ENCODE assay signal across 8 cellular contexts in the genomic region with DNA sequence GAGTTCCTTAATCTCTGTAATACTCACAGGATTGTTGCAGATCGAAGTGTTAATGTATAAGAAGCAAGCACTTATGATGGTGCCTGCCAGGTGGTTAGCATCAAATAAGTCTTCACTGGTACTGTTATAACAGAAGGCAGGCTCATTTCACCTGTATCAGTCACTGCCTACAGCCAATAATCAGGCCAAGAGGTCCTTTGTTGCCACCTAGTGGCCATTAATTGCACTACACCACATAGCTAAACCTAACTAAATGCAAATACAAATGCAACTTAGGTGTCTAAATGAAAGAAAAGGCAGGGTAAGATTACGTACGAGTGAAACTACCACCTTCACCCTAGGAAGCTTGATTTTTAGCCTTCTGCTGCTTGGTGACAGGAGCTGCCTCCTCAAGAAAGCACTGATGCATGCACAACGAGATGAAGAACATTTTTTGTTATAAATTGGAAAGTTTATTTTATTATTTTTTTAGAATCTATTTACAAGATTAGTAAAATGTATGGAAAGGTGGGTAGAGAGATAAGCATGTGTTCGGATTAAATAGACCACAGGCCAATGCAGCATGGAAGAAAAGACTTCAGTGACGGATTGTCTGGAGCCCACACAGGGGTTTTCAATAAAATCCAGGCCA.
DNase-seq lines count a peak whose midpoint lies in the region; FAIRE-seq and TF ChIP-seq lines count a peak whose summit lies in the region.

No MANE protein-coding gene starts in this region.

- H3K4me1 Mint-ChIP-seq in activated T-cell treated with anti-CD3 and anti-CD28 coated beads, Interleukin-2, amount 50 U/mL, for 24 hours (ENCODE audit: low read depth), result no peaks in the 10 kb centered on the region
- H3K4me1 Mint-ChIP-seq in H9, result peaks cover 28 to 29% of the 10 kb centered on the region in 2 experiments

- peaks cover 4% of the 10 kb centered on the region for H3K27me3 Mint-ChIP-seq in activated T-cell treated with anti-CD3 and anti-CD28 coated beads, Interleukin-2, amount 50 U/mL, for 24 hours
- H3K27me3 Mint-ChIP-seq in H9 (ENCODE audit: low read depth), result no peaks in the 10 kb centered on the region

- H3K14ac ChIP-seq in H9 (ENCODE audit: insufficient read depth, low read length), result no peak overlapping the region

- H2BK12ac ChIP-seq in H9 (ENCODE audit: insufficient read length, low read depth, low read length), result no peak overlapping the region

- H3K23me2 ChIP-seq in H9 (ENCODE audit: insufficient read length, low read depth, low read length, poor library complexity, severe bottlenecking), result no peaks in the 10 kb centered on the region

- no peaks in the 10 kb centered on the region for H3K79me2 ChIP-seq in H9 (ENCODE audit: insufficient read depth, low read length)

- H3K27me3 ChIP-seq in H9 (ENCODE audit: insufficient read depth, low read length) (no peaks in the 10 kb centered on the region), spleen (replicated peaks in 1 of 7) (peaks cover 0 to 3% (median 0%) of the 10 kb centered on the region in 7 donors)

- H4K91ac ChIP-seq in H9 (ENCODE audit: insufficient read length, low read depth, low read length), result no peak overlapping the region

- H2AFZ ChIP-seq in H9 (ENCODE audit: low read length), result no peak overlapping the region

- no peak overlapping the region for H4K5ac ChIP-seq in H9 (ENCODE audit: insufficient read length, low read depth, low read length)

- H4K20me1 ChIP-seq in H9 (ENCODE audit: control insufficient read depth, insufficient read depth, insufficient read length), result no peaks in the 10 kb centered on the region

- H3K36me3 ChIP-seq in spleen, result no peaks in the 10 kb centered on the region

- FAIRE-seq in RCC 7860 (lab: Jason Lieb, UNC), result peak; percentile 76

- no peaks in the 10 kb centered on the region for H3K9me3 Mint-ChIP-seq in activated T-cell treated with anti-CD3 and anti-CD28 coated beads, Interleukin-2, amount 50 U/mL, for 24 hours
- H3K9me3 Mint-ChIP-seq in H9, result no peaks in the 10 kb centered on the region

- H3K9ac ChIP-seq in H9 (ENCODE audit: extremely low read depth, insufficient read length, low read length), result no peak overlapping the region

- no peak overlapping the region for H3K27ac Mint-ChIP-seq in activated T-cell treated with anti-CD3 and anti-CD28 coated beads, Interleukin-2, amount 50 U/mL, for 24 hours
- H3K27ac Mint-ChIP-seq in H9, result no peak overlapping the region

- no peak overlapping the region for H3K4me3 Mint-ChIP-seq in activated T-cell treated with anti-CD3 and anti-CD28 coated beads, Interleukin-2, amount 50 U/mL, for 24 hours
- no peak overlapping the region; a peak in 1 of 5 replicates for H3K4me3 Mint-ChIP-seq in H9

- H3K56ac ChIP-seq in H9 (ENCODE audit: insufficient read length, low read depth, low read length), result no peak overlapping the region

- TF ChIP-seq POLR2A in spleen (IDR thresholded peaks at IDR 0.05), result no peak

- H3K18ac ChIP-seq in H9 (ENCODE audit: insufficient read length, low read depth, low read length), result no peak overlapping the region

- no peak overlapping the region for H4K8ac ChIP-seq in H9 (replicated peaks; ENCODE audit: insufficient read length, low read depth, low read length)

- H2BK15ac ChIP-seq in H9 (ENCODE audit: low read depth, low read length), result no peak overlapping the region

- intact Hi-C loops in spleen (cut with DNase I; ENCODE audit: low total_unique reads), result no loop called here

- DNase-seq in activated T-cell treated with anti-CD3 and anti-CD28 coated beads for 24 hours (ENCODE audit: low read depth) (peak; percentile 12), H9 (peak; percentile 57), M059J (ENCODE audit: low read depth) (peak; percentile 65), RCC 7860 (ENCODE audit: low spot score) (peak; percentile 57), anterior cingulate cortex (lab: John Stamatoyannopoulos, UW) (peak in 33 of 58 donors; percentile 0 to 68 (median 7)), iPS DF 19.7 (ENCODE audit: low read depth, low spot score) (peak; percentile 57), spleen (no peak)
- DNase-seq in activated T-cell treated with anti-CD3 and anti-CD28 coated beads, Interleukin-2, amount 50 U/mL, for 24 hours, result no peak

- H3K4me3 ChIP-seq in spleen, result no peak overlapping the region

- TF ChIP-seq CTCF in H9 (conservative IDR thresholded peaks at IDR 0.05) (peak; percentile 94), spleen (IDR thresholded peaks at IDR 0.05 in 8 of 11, conservative IDR thresholded peaks at IDR 0.05 in 3 of 11) (peak; percentile 42 to 88 (median 83))

- no peak overlapping the region for H2BK120ac ChIP-seq in H9 (ENCODE audit: low read depth, low read length, poor library complexity, severe bottlenecking)

- H2BK5ac ChIP-seq in H9 (ENCODE audit: insufficient read length, low read length), result no peak overlapping the region

- no peak overlapping the region for H2BK20ac ChIP-seq in H9 (ENCODE audit: low read depth, low read length, poor library complexity, severe bottlenecking)

- no peak overlapping the region for H2AK5ac ChIP-seq in H9 (ENCODE audit: insufficient read length, low read length)

- no peak overlapping the region for H3K23ac ChIP-seq in H9 (ENCODE audit: insufficient read length, low read depth, low read length)

- no peaks in the 10 kb centered on the region for H3K36me3 Mint-ChIP-seq in activated T-cell treated with anti-CD3 and anti-CD28 coated beads, Interleukin-2, amount 50 U/mL, for 24 hours (ENCODE audit: low read depth)
- H3K36me3 Mint-ChIP-seq in H9 (ENCODE audit: insufficient read depth in 1 of 3, low read depth in 3 of 3), result no peaks in the 10 kb centered on the region

- no peak overlapping the region for H3K27ac ChIP-seq in H9 (ENCODE audit: insufficient read length, low read depth, low read length)
- no peak overlapping the region for H3K27ac ChIP-seq in spleen

- H3K9me3 ChIP-seq in H9 (ENCODE audit: control insufficient read depth, low read depth, low read length), result no peaks in the 10 kb centered on the region
- no peaks in the 10 kb centered on the region for H3K9me3 ChIP-seq in spleen

- no peak overlapping the region for H3K4ac ChIP-seq in H9 (ENCODE audit: low read depth, low read length)

- no CpG with 5 or more reads among the region's 6 CpGs for WGBS in H9 (ENCODE audit: extremely low coverage, insufficient read length, low lambda C conversion rate)
- WGBS in spleen, 5 donors, result 27 to 35% (median 29%) methylated on average over 6 of the region's 6 CpGs

- H3K4me1 ChIP-seq in H9 (ENCODE audit: insufficient read depth, low read length) (peaks cover 9% of the 10 kb centered on the region; the same call in 1 of the 2 replicates), spleen (peaks cover 0 to 5% (median 0%) of the 10 kb centered on the region in 6 donors)

- no peak overlapping the region for H3T11ph ChIP-seq in H9 (ENCODE audit: low read length)

- H3K4me2 ChIP-seq in H9 (ENCODE audit: insufficient read depth, insufficient read length, low read length), result peak overlapping the region; percentile 13

- H3K79me1 ChIP-seq in H9 (ENCODE audit: insufficient read depth, low read depth, low read length, poor library complexity, severe bottlenecking), result no peaks in the 10 kb centered on the region

Comparison
In these comparisons a context has a peak if more than half of its experiments do, and no peak if none do; other contexts are left out.
1. DNase-seq: peak in activated T-cell treated with anti-CD3 and anti-CD28 coated beads for 24 hours (single experiment), H9 (single experiment), M059J (single experiment), RCC 7860 (single experiment), anterior cingulate cortex (33 of 58) and iPS DF 19.7 (single experiment); none in activated T-cell treated with anti-CD3 and anti-CD28 coated beads, Interleukin-2, amount 50 U/mL, for 24 hours (single experiment) and spleen (single experiment).